ENCODE assay signal across 23 cellular contexts in genomic region chr3:66948041-66948440, GRCh38. TPM values are rescaled to one million over a fixed set of nuclear protein-coding genes. Genes with fewer than 3 reads are reported as not detected.
DNase-seq lines count a peak whose midpoint lies in the region; ATAC-seq, FAIRE-seq and TF ChIP-seq lines count a peak whose summit lies in the region.
"Had no signal": no experiment of that assay in that cellular context is flagged by ENCODE, and none has a peak within 500 bp of the region (broad histone marks: within the 10 kb centered on the region; RNA-seq: fewer than 3 reads in every experiment).

No MANE protein-coding gene starts in this region.

- H3K36me3 ChIP-seq in HepG2 (replicated peaks in 1 of 2; ENCODE audit: control insufficient read depth in 1 of 2, insufficient read depth in 2 of 2, low read length in 2 of 2), result no peaks in the 10 kb centered on the region
- H3K36me3 ChIP-seq in right lobe of liver, result no peaks in the 10 kb centered on the region
- no peaks in the 10 kb centered on the region for H3K36me3 ChIP-seq in MM.1S (replicated peaks; ENCODE audit: insufficient read depth, low read length)
- H3K36me3 ChIP-seq: BE2C, BLaER1 had no signal

- no peak for FAIRE-seq in HepG2 (lab: Jason Lieb, UNC)
- FAIRE-seq: A204.1, G401.6, GM12891, GM19239 had no signal

- H3K9ac ChIP-seq in HepG2 (ENCODE audit: insufficient read depth, low read depth, low read length) (no peak overlapping the region), MM.1S (ENCODE audit: low read length) (no peak overlapping the region)
- H3K9ac ChIP-seq: BLaER1 had no signal

- TF ChIP-seq POLR2A in HepG2 (IDR thresholded peaks at IDR 0.05; ENCODE audit: insufficient read depth in 1 of 2, low read depth in 2 of 2, low read length in 2 of 2) (no peak), right lobe of liver (IDR thresholded peaks at IDR 0.05) (no peak)

- H3K27ac ChIP-seq in HepG2 (ENCODE audit: extremely low read length, insufficient read depth, low read length), result no peak overlapping the region
- no peak overlapping the region for H3K27ac ChIP-seq in right lobe of liver
- no peak overlapping the region for H3K27ac ChIP-seq in MM.1S (ENCODE audit: low read length)
- H3K27ac ChIP-seq: BLaER1 had no signal

- intact Hi-C loops in HepG2 (cut with micrococcal nuclease; ENCODE audit: unreplicated experiment), result no loop called here
- intact Hi-C loops in right lobe of liver (cut with DNase I), result no loop called here

- H3K4me2 ChIP-seq in HepG2 (ENCODE audit: low read depth, low read length) (no peak overlapping the region), MM.1S (ENCODE audit: low read depth, low read length) (peak overlapping the region; percentile 39)
- H3K4me2 ChIP-seq: BLaER1 had no signal

- H2AFZ ChIP-seq in HepG2 (ENCODE audit: low read length) (no peak overlapping the region), MM.1S (ENCODE audit: low read length) (no peak overlapping the region)

- POLR2A ChIA-PET in HepG2 (lab: Yijun Ruan, JAX), result no interaction called here

- H3K27ac Mint-ChIP-seq in chondrocyte (ENCODE audit: unreplicated experiment), result no peak overlapping the region
- H3K27ac Mint-ChIP-seq: CD14-positive monocyte; CD4-positive, alpha-beta memory T cell; CD4-positive, CD25-positive, alpha-beta regulatory T cell; CD8-positive, alpha-beta memory T cell had no signal

- H3K4me3 ChIP-seq in HepG2 (replicated peaks in 1 of 3; ENCODE audit: insufficient read depth in 1 of 3, low read depth in 2 of 3, low read length in 3 of 3) (no peak overlapping the region), right lobe of liver (no peak overlapping the region), MM.1S (ENCODE audit: low read length) (no peak overlapping the region)
- H3K4me3 ChIP-seq: BLaER1 had no signal

- no peaks in the 10 kb centered on the region for H3K4me1 Mint-ChIP-seq in chondrocyte (ENCODE audit: low read depth)
- H3K4me1 Mint-ChIP-seq: CD14-positive monocyte; CD4-positive, alpha-beta memory T cell; CD4-positive, CD25-positive, alpha-beta regulatory T cell; CD8-positive, alpha-beta memory T cell had no signal

- H3K9me3 Mint-ChIP-seq in chondrocyte (ENCODE audit: low read depth), result no peaks in the 10 kb centered on the region
- H3K9me3 Mint-ChIP-seq: CD4-positive, alpha-beta memory T cell had no signal

- in situ Hi-C loops in HepG2 (cut with HindIII; ENCODE audit: extremely low pct_ligation_motif_present, low pct_unique_long_range_greater_than_20kb), result no loop called here

- CTCF ChIA-PET in HepG2 (lab: Yijun Ruan, JAX; ENCODE audit: low intra/inter-chr PET ratio, low total read pairs), result no interaction called here

- H3K9me3 ChIP-seq in HepG2 (ENCODE audit: low read length) (no peaks in the 10 kb centered on the region), right lobe of liver (no peaks in the 10 kb centered on the region), MM.1S (replicated peaks; ENCODE audit: insufficient read depth, low read length) (no peaks in the 10 kb centered on the region)
- H3K9me3 ChIP-seq: BE2C, BLaER1 had no signal

- H3K27me3 ChIP-seq in HepG2 (ENCODE audit: control insufficient read depth in 1 of 2, insufficient read depth in 2 of 2, low read length in 2 of 2) (no peaks in the 10 kb centered on the region; a peak in 1 of 5 replicates), right lobe of liver (no peaks in the 10 kb centered on the region), MM.1S (replicated peaks; ENCODE audit: insufficient read depth, low read length) (no peaks in the 10 kb centered on the region)
- H3K27me3 ChIP-seq: BLaER1 had no signal

- peaks cover 22% of the 10 kb centered on the region for H3K27me3 Mint-ChIP-seq in chondrocyte (ENCODE audit: low read depth)

- H3K79me2 ChIP-seq in HepG2 (ENCODE audit: insufficient read depth, low read length), result no peaks in the 10 kb centered on the region
- no peaks in the 10 kb centered on the region for H3K79me2 ChIP-seq in MM.1S (ENCODE audit: low read length)

- ATAC-seq in HepG2, result no peak
- no peak for ATAC-seq in right lobe of liver

- H4K20me1 ChIP-seq in HepG2 (ENCODE audit: insufficient read depth, low read length) (no peaks in the 10 kb centered on the region), MM.1S (ENCODE audit: insufficient read depth, low read length) (no peaks in the 10 kb centered on the region)
- H4K20me1 ChIP-seq: BLaER1 had no signal

- H3F3A ChIP-seq in MM.1S (ENCODE audit: insufficient read depth, low read length), result peaks cover 3% of the 10 kb centered on the region; the same call in 1 of the 2 replicates

- TF ChIP-seq RAD21 in HepG2 (CRISPR knock-in tag; IDR thresholded peaks at IDR 0.05), result no peak

- H3K36me3 Mint-ChIP-seq in chondrocyte (ENCODE audit: low read depth), result no peaks in the 10 kb centered on the region
- H3K36me3 Mint-ChIP-seq: CD14-positive monocyte; CD4-positive, alpha-beta memory T cell; CD4-positive, CD25-positive, alpha-beta regulatory T cell; CD8-positive, alpha-beta memory T cell had no signal

- H3K9me2 ChIP-seq in MM.1S (replicated peaks; ENCODE audit: insufficient read depth, low read length), result no peaks in the 10 kb centered on the region

- no peak overlapping the region for H3K4me3 Mint-ChIP-seq in chondrocyte (ENCODE audit: unreplicated experiment)
- H3K4me3 Mint-ChIP-seq: CD14-positive monocyte; CD4-positive, alpha-beta memory T cell; CD4-positive, CD25-positive, alpha-beta regulatory T cell; CD8-positive, alpha-beta memory T cell had no signal

- BruUV-seq in HepG2 (replicated peaks; lab: Mats Ljungman, UMichigan), result no TSS peak

- 43% methylated on average over 2 of the region's 2 CpGs for WGBS in HepG2 (ENCODE audit: low lambda C conversion rate)
- 76% methylated on average over 2 of the region's 2 CpGs for WGBS in right lobe of liver (ENCODE audit: insufficient coverage, low coverage, low lambda C conversion rate, missing lambda C conversion rate)

- DNase-seq in HepG2 (ENCODE audit: low spot score) (no peak), right lobe of liver (no peak), MM.1S (peak; percentile 58), left kidney (ENCODE audit: low read depth, low spot score) (peak; percentile 47), nucleus accumbens (lab: John Stamatoyannopoulos, UW) (no peak), chondrocyte (ENCODE audit: low spot score) (no peak)
- DNase-seq: 8988T; ACHN; BE2C; C1 segment of cervical spinal cord; CD4-positive, alpha-beta memory T cell; CD4-positive, CD25-positive, alpha-beta regulatory T cell; CD8-positive, alpha-beta memory T cell; COR-L47; DMS 273 treated with DMSO at 0.1 percent for 48 hours; DMS79 treated with DMSO at 0.1 percent for 48 hours; GF-D8 had no signal

- 0 out of 2 replicates have a peak, but pooled peaks cover 7% of the 10 kb centered on the region for H3K4me1 ChIP-seq in HepG2 (ENCODE audit: insufficient read depth, low read length)
- H3K4me1 ChIP-seq in right lobe of liver, result no peaks in the 10 kb centered on the region
- peaks cover 31% of the 10 kb centered on the region for H3K4me1 ChIP-seq in MM.1S (ENCODE audit: low read length)
- H3K4me1 ChIP-seq: BE2C, BLaER1 had no signal

- no peak for TF ChIP-seq EP300 in HepG2 (IDR thresholded peaks at IDR 0.05; ENCODE audit: low read depth in 2 of 2, low read length in 2 of 2)
- TF ChIP-seq EP300 in HepG2 (CRISPR knock-in tag; IDR thresholded peaks at IDR 0.05; ENCODE audit: borderline replicate concordance), result no peak

- TF ChIP-seq CTCF in HepG2 (CRISPR knock-in tag; IDR thresholded peaks at IDR 0.05) (no peak), right lobe of liver (IDR thresholded peaks at IDR 0.05) (no peak), MM.1S (IDR thresholded peaks at IDR 0.05; ENCODE audit: low read length) (no peak), chondrocyte (IDR thresholded peaks at IDR 0.05) (no peak)

TF ChIP-seq in HepG2, 621 proteins besides CTCF, POLR2A, EP300 and RAD21 (continues in another document):
- no peak for TF ChIP-seq MAF1 (CRISPR knock-in tag; IDR thresholded peaks at IDR 0.05; ENCODE audit: borderline replicate concordance)
- TF ChIP-seq ZNF460 (CRISPR knock-in tag; IDR thresholded peaks at IDR 0.05; ENCODE audit: borderline replicate concordance), result no peak
- TF ChIP-seq NFKBIZ (CRISPR knock-in tag; IDR thresholded peaks at IDR 0.05), result no peak

RNA-seq across cellular contexts. Expression of gene KBTBD8, which starts 50.1 kb away (rescaled TPM):
- 7.6 and 16.2 TPM in 2 replicates for total RNA-seq in HepG2 (2016; rRNA removed; fragmentation: Illumina TruSeq; extraction: Trizol)
- total RNA-seq in HepG2 (2016; cell fraction: cytosol; rRNA removed; fragmentation: Illumina TruSeq; extraction: Trizol; ENCODE audit: low read depth), result 0.53 and 0.81 TPM in 2 replicates
- total RNA-seq in HepG2 (2016; cell fraction: insoluble cytoplasmic fraction; rRNA removed; fragmentation: Illumina TruSeq; extraction: Trizol), result 7.1 and 13.9 TPM in 2 replicates
- total RNA-seq in HepG2 (2016; cell fraction: membrane; rRNA removed; fragmentation: Illumina TruSeq; extraction: Trizol), result 2.3 and 4.2 TPM in 2 replicates
- 5.5 and 7.7 TPM in 2 replicates for total RNA-seq in HepG2 (2016; cell fraction: nucleus; rRNA removed; fragmentation: Illumina TruSeq; extraction: Trizol)
- polyA plus RNA-seq in HepG2 (2011; rRNA removed), result 0.81 and 1.1 TPM in 2 replicates
- polyA plus RNA-seq in HepG2 (2011; cell fraction: cytosol; rRNA removed), result 0.27 and 0.29 TPM in 2 replicates
- polyA plus RNA-seq in HepG2 (2011; cell fraction: nucleus; rRNA removed), result 0.17 and 0.40 TPM in 2 replicates
- polyA plus RNA-seq in HepG2 (2012), result 0.59 and 0.76 TPM in 2 replicates
- 0.17 and 0.29 TPM in 2 replicates for polyA plus RNA-seq in HepG2 (2016; cell fraction: cytosol; fragmentation: Illumina TruSeq; extraction: Trizol; ENCODE audit: low read depth)
- 5.0 and 5.8 TPM in 2 replicates for polyA plus RNA-seq in HepG2 (2016; cell fraction: insoluble cytoplasmic fraction; fragmentation: Illumina TruSeq; extraction: Trizol; ENCODE audit: low read depth)
- 0.65 and 0.88 TPM in 2 replicates for polyA plus RNA-seq in HepG2 (2016; cell fraction: membrane; fragmentation: Illumina TruSeq; extraction: Trizol; ENCODE audit: low read depth)
- 4.1 and 5.3 TPM in 2 replicates for polyA plus RNA-seq in HepG2 (2016; cell fraction: nucleus; fragmentation: Illumina TruSeq; extraction: Trizol; ENCODE audit: insufficient read depth, low read depth)
- polyA minus RNA-seq in HepG2 (2011; rRNA and poly(A)+ RNA removed; ENCODE audit: low replicate concordance), result 2.5 TPM in 1 of 2 replicates, not detected in the other
- 0.40 and 0.79 TPM in 2 replicates for polyA minus RNA-seq in HepG2 (2011; cell fraction: cytosol; rRNA and poly(A)+ RNA removed)
- polyA minus RNA-seq in HepG2 (2011; cell fraction: nucleus; rRNA and poly(A)+ RNA removed), result 2.1 and 4.6 TPM in 2 replicates
- 1 to 10 TPM in 4 of 6 experiments, under 1 TPM in 2; 0.50 to 2.2 (median 1.2) TPM for total RNA-seq in right lobe of liver
- 1.5 to 1.9 TPM (median 1.6 TPM) in 3 replicates for total RNA-seq in chondrocyte

Comparison
In these comparisons a context has a peak if more than half of its experiments do, and no peak if none do; other contexts are left out.
1. DNase-seq: peak in MM.1S (single experiment) and left kidney (single experiment); none in HepG2 (single experiment), right lobe of liver (0 of 3), nucleus accumbens (0 of 56) and chondrocyte (single experiment).